9 cellular contexts compared by ENCODE assay signal in genomic region chr16:53220585-53220984, GRCh38.
DNase-seq lines count a peak whose midpoint lies in the region; ATAC-seq and TF ChIP-seq lines count a peak whose summit lies in the region.
"Had no signal": no experiment of that assay in that cellular context is flagged by ENCODE, and none has a peak within 500 bp of the region (broad histone marks: within the 10 kb centered on the region; RNA-seq: fewer than 3 reads in every experiment).

No MANE protein-coding gene starts in this region.

- POLR2A ChIA-PET in CD4-positive, alpha-beta memory T cell (lab: Charles Lee; ENCODE audit: partially characterized antibody) = no interaction called here

- no peak overlapping the region for H3K27ac Mint-ChIP-seq in activated naive CD4-positive, alpha-beta T cell treated with anti-CD3 and anti-CD28 coated beads, Interleukin-2, amount 10 ng/mL, durations not matched to agents 7 days and 5 days
- no peak overlapping the region for H3K27ac Mint-ChIP-seq in CD4-positive, alpha-beta memory T cell

- H3K9me3 ChIP-seq in OCI-LY3 (ENCODE audit: insufficient read depth, low read length) = no peaks in the 10 kb centered on the region
- H3K9me3 ChIP-seq in CD4-positive, alpha-beta memory T cell (ENCODE audit: control insufficient read depth in 1 of 2, low read length in 2 of 2) = no peaks in the 10 kb centered on the region
- H3K9me3 ChIP-seq: thyroid gland had no signal

- no peak overlapping the region for H3K9ac ChIP-seq in OCI-LY3 (ENCODE audit: low read length)

- DNase-seq in GM13976 (ENCODE audit: low spot score) (no peak), fibroblast of villous mesenchyme (ENCODE audit: low read depth) (peak; percentile 40), skeletal muscle cell (ENCODE audit: low read depth) (peak; percentile 14)
- no peak for DNase-seq in activated naive CD4-positive, alpha-beta T cell treated with anti-CD3 and anti-CD28 coated beads, Interleukin-2, amount 10 ng/mL, durations not matched to agents 7 days and 5 days
- DNase-seq in CD4-positive, alpha-beta memory T cell = no peak
- DNase-seq: thyroid gland had no signal

- in situ Hi-C loops in GM13976 (cut with MboI; ENCODE audit: low sequenced_read_pairs, unreplicated experiment) = no loop called here

- H3K36me3 Mint-ChIP-seq in activated naive CD4-positive, alpha-beta T cell treated with anti-CD3 and anti-CD28 coated beads, Interleukin-2, amount 10 ng/mL, durations not matched to agents 7 days and 5 days = no peaks in the 10 kb centered on the region
- peaks cover 0 to 16% of the 10 kb centered on the region in 2 donors for H3K36me3 Mint-ChIP-seq in CD4-positive, alpha-beta memory T cell

- CTCF ChIA-PET in activated naive CD4-positive, alpha-beta T cell treated with anti-CD3 and anti-CD28 coated beads, Interleukin-2, amount 10 ng/mL, durations not matched to agents 7 days and 5 days (lab: Charles Lee) = no interaction called here
- CTCF ChIA-PET in CD4-positive, alpha-beta memory T cell (lab: Charles Lee; ENCODE audit: partially characterized antibody) = no interaction called here

- intact Hi-C loops in CD4-positive, alpha-beta memory T cell (cut with micrococcal nuclease) = loop anchor here (1.0 kb wide), 1 partner anchor 165 kb away; no protein-coding TSS in a partner anchor

- no peaks in the 10 kb centered on the region for H3K4me1 Mint-ChIP-seq in activated naive CD4-positive, alpha-beta T cell treated with anti-CD3 and anti-CD28 coated beads, Interleukin-2, amount 10 ng/mL, durations not matched to agents 7 days and 5 days
- H3K4me1 Mint-ChIP-seq in CD4-positive, alpha-beta memory T cell = peaks cover 0 to 4% (median 2%) of the 10 kb centered on the region in 4 donors

- H3K27ac ChIP-seq in OCI-LY3 (ENCODE audit: low read length) = peak overlapping the region; percentile 55
- H3K27ac ChIP-seq in CD4-positive, alpha-beta memory T cell (ENCODE audit: low read depth, low read length) = no peak overlapping the region

- H3K4me1 ChIP-seq in OCI-LY3 (ENCODE audit: low read length) = peaks cover 35% of the 10 kb centered on the region
- no peaks in the 10 kb centered on the region for H3K4me1 ChIP-seq in CD4-positive, alpha-beta memory T cell (ENCODE audit: insufficient read depth, low read length)

- H3K36me3 ChIP-seq in OCI-LY3 (replicated peaks; ENCODE audit: low read depth, low read length) = peaks cover 6% of the 10 kb centered on the region
- H3K36me3 ChIP-seq in CD4-positive, alpha-beta memory T cell (ENCODE audit: insufficient read depth, low read length) = peaks cover 5% of the 10 kb centered on the region

- no peak overlapping the region for H3K4me3 Mint-ChIP-seq in activated naive CD4-positive, alpha-beta T cell treated with anti-CD3 and anti-CD28 coated beads, Interleukin-2, amount 10 ng/mL, durations not matched to agents 7 days and 5 days
- no peak overlapping the region for H3K4me3 Mint-ChIP-seq in CD4-positive, alpha-beta memory T cell

- peaks cover 37% of the 10 kb centered on the region for H3K79me2 ChIP-seq in OCI-LY3 (ENCODE audit: low read length)

- peaks cover 28% of the 10 kb centered on the region for H4K20me1 ChIP-seq in OCI-LY3 (ENCODE audit: insufficient read depth, low read length)

- H3K27me3 ChIP-seq in OCI-LY3 (ENCODE audit: low read depth, low read length) = no peaks in the 10 kb centered on the region
- no peaks in the 10 kb centered on the region for H3K27me3 ChIP-seq in CD4-positive, alpha-beta memory T cell (ENCODE audit: insufficient read depth, low read length)
- H3K27me3 ChIP-seq: thyroid gland had no signal

- TF ChIP-seq CTCF in GM13976 (IDR thresholded peaks at IDR 0.05; ENCODE audit: borderline replicate concordance, control extremely low read depth, extremely low read depth, insufficient read depth, missing control alignments) = peak; percentile 12
- TF ChIP-seq CTCF in OCI-LY3 (IDR thresholded peaks at IDR 0.05; ENCODE audit: low read depth, low read length) = peak; percentile 41
- peak; percentile 32 for TF ChIP-seq CTCF in fibroblast of villous mesenchyme (IDR thresholded peaks at IDR 0.05; ENCODE audit: insufficient read depth, low read depth, low read length)

- no peak overlapping the region for H2AFZ ChIP-seq in OCI-LY3 (ENCODE audit: low read depth, low read length)

- no peaks in the 10 kb centered on the region for H3K9me3 Mint-ChIP-seq in activated naive CD4-positive, alpha-beta T cell treated with anti-CD3 and anti-CD28 coated beads, Interleukin-2, amount 10 ng/mL, durations not matched to agents 7 days and 5 days
- no peaks in the 10 kb centered on the region for H3K9me3 Mint-ChIP-seq in CD4-positive, alpha-beta memory T cell

- H3K4me3 ChIP-seq in OCI-LY3 (ENCODE audit: low read length) = no peak overlapping the region
- H3K4me3 ChIP-seq in fibroblast of villous mesenchyme (ENCODE audit: low read depth, low read length) = no peak overlapping the region
- H3K4me3 ChIP-seq in skeletal muscle cell (ENCODE audit: low read depth, low read length) = no peak overlapping the region
- H3K4me3 ChIP-seq in CD4-positive, alpha-beta memory T cell (ENCODE audit: low read length in 2 of 2) = no peak overlapping the region
- H3K4me3 ChIP-seq: thyroid gland had no signal

- 0 out of 2 replicates have a peak overlapping the region, but pooled peaks have one; percentile 32 for H3K4me2 ChIP-seq in OCI-LY3 (ENCODE audit: low read length)

- H3K27me3 Mint-ChIP-seq in activated naive CD4-positive, alpha-beta T cell treated with anti-CD3 and anti-CD28 coated beads, Interleukin-2, amount 10 ng/mL, durations not matched to agents 7 days and 5 days = no peaks in the 10 kb centered on the region
- no peaks in the 10 kb centered on the region for H3K27me3 Mint-ChIP-seq in CD4-positive, alpha-beta memory T cell

- ATAC-seq in HG03025 (IDR thresholded peaks at IDR 0.05; ENCODE audit: low FRiP score, unreplicated experiment) = no peak
- no peak for ATAC-seq in GM21390 (IDR thresholded peaks at IDR 0.05; ENCODE audit: unreplicated experiment)

Comparison
In these comparisons a context has a peak if more than half of its experiments do, and no peak if none do; other contexts are left out.
1. DNase-seq: peak in fibroblast of villous mesenchyme (single experiment) and skeletal muscle cell (single experiment); none in GM13976 (single experiment), activated naive CD4-positive, alpha-beta T cell treated with anti-CD3 and anti-CD28 coated beads, Interleukin-2, amount 10 ng/mL, durations not matched to agents 7 days and 5 days (single experiment) and CD4-positive, alpha-beta memory T cell (0 of 5).
2. Peak in every context shown above with its lines, with median percentiles within 50 percentile points of each other: CTCF ChIP-seq.